33 cellular contexts compared by ENCODE assay signal in genomic region chr5:52041843-52042242, GRCh38.
"Had no signal": no experiment of that assay in that cellular context is flagged by ENCODE, and none has a peak within 500 bp of the region (broad histone marks: within the 10 kb centered on the region; RNA-seq: fewer than 3 reads in every experiment).

No MANE protein-coding gene starts in this region.

- H3K27me3 Mint-ChIP-seq: activated CD4-positive, alpha-beta T cell treated with anti-CD3 and anti-CD28 coated beads, Interleukin-2, amount 10 ng/mL, durations not matched to agents 24 days and 14 days; activated CD8-positive, alpha-beta T cell treated with anti-CD3 and anti-CD28 coated beads for 36 hours; activated naive CD4-positive, alpha-beta T cell treated with anti-CD3 and anti-CD28 coated beads, Interleukin-2, amount 50 U/mL, for 24 hours; activated naive CD8-positive, alpha-beta T cell treated with anti-CD3 and anti-CD28 coated beads, Interleukin-2, amount 10 ng/mL, durations not matched to agents 7 days and 5 days; activated T-cell treated with anti-CD3 and anti-CD28 coated beads, Interleukin-2, amount 50 U/mL, for 24 hours; central memory CD8-positive, alpha-beta T cell; IgD-negative memory B cell had no signal

- H3K4me3 ChIP-seq: ascending aorta, cardiac muscle cell, colonic mucosa, MG63, Peyer's patch, SJSA1 had no signal

- H3K4me2 ChIP-seq: SK-N-SH had no signal

- H3K27me3 ChIP-seq: ascending aorta, cardiac muscle cell, colonic mucosa, MG63, Peyer's patch, SJSA1 had no signal

- DNase-seq: activated CD4-positive, alpha-beta T cell treated with anti-CD3 and anti-CD28 coated beads, Interleukin-2, amount 10 ng/mL, durations not matched to agents 24 days and 14 days; activated CD4-positive, alpha-beta T cell treated with anti-CD3 and anti-CD28 coated beads, Interleukin-2, amount 50 U/mL, for 4 hours; activated CD8-positive, alpha-beta T cell treated with anti-CD3 and anti-CD28 coated beads for 36 hours; activated gamma-delta T cell; activated naive CD4-positive, alpha-beta T cell treated with Interleukin-2 at 50 U/mL for 16 hours; activated naive CD8-positive, alpha-beta T cell treated with anti-CD3 and anti-CD28 coated beads, Interleukin-2, amount 10 ng/mL, durations not matched to agents 7 days and 5 days; activated T-cell treated with anti-CD3 and anti-CD28 coated beads, Interleukin-2, amount 50 U/mL, for 24 hours; amygdala; colonic mucosa; Kasumi-1; KBM-7; MG63; NCI-H1048; NCI-H146; NCI-H187; NCI-H2029 treated with DMSO at 0.1 percent for 48 hours; NCI-H446; NCI-H510A treated with DMSO at 0.1 percent for 48 hours; NCI-H526 treated with DMSO at 0.1 percent for 48 hours; PC-3; Peyer's patch; RPMI8226; SHP77 treated with DMSO at 0.1 percent for 48 hours; SK-N-SH had no signal

- H3K9me2 ChIP-seq: SK-N-SH had no signal

- H3K36me3 Mint-ChIP-seq: activated naive CD4-positive, alpha-beta T cell treated with anti-CD3 and anti-CD28 coated beads, Interleukin-2, amount 50 U/mL, for 24 hours; activated naive CD8-positive, alpha-beta T cell treated with anti-CD3 and anti-CD28 coated beads, Interleukin-2, amount 10 ng/mL, durations not matched to agents 7 days and 5 days; IgD-negative memory B cell had no signal

- H3K4me1 Mint-ChIP-seq: activated CD4-positive, alpha-beta T cell treated with anti-CD3 and anti-CD28 coated beads, Interleukin-2, amount 10 ng/mL, durations not matched to agents 24 days and 14 days; activated naive CD4-positive, alpha-beta T cell treated with anti-CD3 and anti-CD28 coated beads, Interleukin-2, amount 50 U/mL, for 24 hours; activated naive CD8-positive, alpha-beta T cell treated with anti-CD3 and anti-CD28 coated beads, Interleukin-2, amount 10 ng/mL, durations not matched to agents 7 days and 5 days; central memory CD8-positive, alpha-beta T cell; IgD-negative memory B cell had no signal

- H3K9ac ChIP-seq: SK-N-SH had no signal

- H3K27ac ChIP-seq: ascending aorta, cardiac muscle cell, colonic mucosa, Peyer's patch, SJSA1 had no signal

- H3K27ac Mint-ChIP-seq: activated CD4-positive, alpha-beta T cell treated with anti-CD3 and anti-CD28 coated beads, Interleukin-2, amount 10 ng/mL, durations not matched to agents 24 days and 14 days; activated CD8-positive, alpha-beta T cell treated with anti-CD3 and anti-CD28 coated beads for 36 hours; activated naive CD4-positive, alpha-beta T cell treated with anti-CD3 and anti-CD28 coated beads, Interleukin-2, amount 50 U/mL, for 24 hours; activated naive CD8-positive, alpha-beta T cell treated with anti-CD3 and anti-CD28 coated beads, Interleukin-2, amount 10 ng/mL, durations not matched to agents 7 days and 5 days; activated T-cell treated with anti-CD3 and anti-CD28 coated beads, Interleukin-2, amount 50 U/mL, for 24 hours; activated T-helper 2 cell treated with anti-CD3 and anti-CD28 coated beads, Interferon-gamma antibody, Interleukin-2, Interleukin-4, amounts not matched to agents 10 μg/mL and 5 μg/mL and 100 μg/mL, durations not matched to agents 14 hours and 24 hours and 36 hours; IgD-negative memory B cell; T-helper 1 cell treated with Interleukin-12 subunit alpha and Interleukin-12 subunit beta and Interleukin-4 antibody, amounts not matched to agents 30 μg/mL and 1 μg/mL, for 36 hours; T-helper 2 cell treated with Interferon-gamma antibody and Interleukin-4, amounts not matched to agents 5 μg/mL and 100 μg/mL, for 36 hours had no signal

- H3K9me3 Mint-ChIP-seq: activated CD4-positive, alpha-beta T cell treated with anti-CD3 and anti-CD28 coated beads, Interleukin-2, amount 10 ng/mL, durations not matched to agents 24 days and 14 days; activated CD8-positive, alpha-beta T cell treated with anti-CD3 and anti-CD28 coated beads for 36 hours; activated naive CD4-positive, alpha-beta T cell treated with anti-CD3 and anti-CD28 coated beads, Interleukin-2, amount 50 U/mL, for 24 hours; activated naive CD8-positive, alpha-beta T cell treated with anti-CD3 and anti-CD28 coated beads, Interleukin-2, amount 10 ng/mL, durations not matched to agents 7 days and 5 days; activated T-helper 2 cell treated with anti-CD3 and anti-CD28 coated beads, Interferon-gamma antibody, Interleukin-2, Interleukin-4, amounts not matched to agents 10 μg/mL and 5 μg/mL and 100 μg/mL, durations not matched to agents 14 hours and 24 hours and 36 hours; central memory CD8-positive, alpha-beta T cell; IgD-negative memory B cell; T-helper 1 cell treated with Interleukin-12 subunit alpha and Interleukin-12 subunit beta and Interleukin-4 antibody, amounts not matched to agents 30 μg/mL and 1 μg/mL, for 36 hours; T-helper 2 cell treated with Interferon-gamma antibody and Interleukin-4, amounts not matched to agents 5 μg/mL and 100 μg/mL, for 36 hours had no signal

- H3K9me3 ChIP-seq: ascending aorta, colonic mucosa, MG63, Peyer's patch, SJSA1, SK-N-SH had no signal

- H3K36me3 ChIP-seq: ascending aorta, cardiac muscle cell, colonic mucosa, MG63, Peyer's patch, SJSA1 had no signal

- H3K4me3 Mint-ChIP-seq: activated CD4-positive, alpha-beta T cell treated with anti-CD3 and anti-CD28 coated beads, Interleukin-2, amount 10 ng/mL, durations not matched to agents 24 days and 14 days; activated CD8-positive, alpha-beta T cell treated with anti-CD3 and anti-CD28 coated beads for 36 hours; activated naive CD4-positive, alpha-beta T cell treated with anti-CD3 and anti-CD28 coated beads, Interleukin-2, amount 50 U/mL, for 24 hours; activated naive CD8-positive, alpha-beta T cell treated with anti-CD3 and anti-CD28 coated beads, Interleukin-2, amount 10 ng/mL, durations not matched to agents 7 days and 5 days; activated T-cell treated with anti-CD3 and anti-CD28 coated beads, Interleukin-2, amount 50 U/mL, for 24 hours; central memory CD8-positive, alpha-beta T cell; IgD-negative memory B cell; T-helper 1 cell treated with Interleukin-12 subunit alpha and Interleukin-12 subunit beta and Interleukin-4 antibody, amounts not matched to agents 30 μg/mL and 1 μg/mL, for 36 hours; T-helper 2 cell treated with Interferon-gamma antibody and Interleukin-4, amounts not matched to agents 5 μg/mL and 100 μg/mL, for 36 hours had no signal
